ENCODE assay signal across 15 cellular contexts in genomic region chr5:109450129-109450877, GRCh38. TPM values are rescaled to one million over a fixed set of nuclear protein-coding genes. Genes with fewer than 3 reads are reported as not detected.
A peak's percentile ranks its signal among the peaks of the same experiment; 100 is the strongest.
DNase-seq lines count a peak whose midpoint lies in the region; ATAC-seq, FAIRE-seq and TF ChIP-seq lines count a peak whose summit lies in the region.
"Had no signal": no experiment of that assay in that cellular context is flagged by ENCODE, and none has a peak within 500 bp of the region (broad histone marks: within the 10 kb centered on the region; RNA-seq: fewer than 3 reads in every experiment).

No MANE protein-coding gene starts in this region.

- H3K4me3 ChIP-seq in astrocyte (ENCODE audit: insufficient read depth, low read depth, low read length) = no peak overlapping the region
- no peak overlapping the region for H3K4me3 ChIP-seq in neuronal stem cell (ENCODE audit: low read length in 2 of 2)
- H3K4me3 ChIP-seq: BLaER1, gastroesophageal sphincter, GM12878, Peyer's patch had no signal

- no peak for TF ChIP-seq CTCF in astrocyte (IDR thresholded peaks at IDR 0.05; ENCODE audit: insufficient read depth, low read depth, low read length)

- H3K18ac ChIP-seq in neuronal stem cell (ENCODE audit: low read length) = no peak overlapping the region

- H3K9me3 ChIP-seq in astrocyte (ENCODE audit: insufficient read depth, low read depth, low read length) (no peaks in the 10 kb centered on the region), neuronal stem cell (replicated peaks in 1 of 2; ENCODE audit: control insufficient read depth in 2 of 2, insufficient read depth in 1 of 2, low read depth in 1 of 2, low read length in 2 of 2) (peaks cover 0 to 8% of the 10 kb centered on the region in 2 donors)
- H3K9me3 ChIP-seq: BLaER1, gastroesophageal sphincter, Peyer's patch had no signal

- no peak overlapping the region for H3K4me3 Mint-ChIP-seq in astrocyte (ENCODE audit: unreplicated experiment)
- no peak overlapping the region for H3K4me3 Mint-ChIP-seq in stimulated activated naive CD8-positive, alpha-beta T cell treated with anti-CD3 and anti-CD28 coated beads, Interleukin-15, amount 100 ng/mL, for 72 hours
- H3K4me3 Mint-ChIP-seq: type B pancreatic cell had no signal

- H2BK12ac ChIP-seq in neuronal stem cell (ENCODE audit: low read length) = no peak overlapping the region

- WGBS in neuronal stem cell (ENCODE audit: extremely low coverage in 2 of 2, insufficient read length in 2 of 2, insufficient replicate concordance in 1 of 2), 2 donors = no CpG with 5 or more reads among the region's 12 CpGs

- H2AFZ ChIP-seq in astrocyte (ENCODE audit: low read depth, low read length) (peak overlapping the region; percentile 23), neuronal stem cell (ENCODE audit: low read length) (peak overlapping the region; percentile 83)

- H3K23ac ChIP-seq in neuronal stem cell (ENCODE audit: low read depth, low read length, poor library complexity) = no peak overlapping the region

- no peaks in the 10 kb centered on the region for H4K20me1 ChIP-seq in astrocyte (ENCODE audit: insufficient read depth, low read length)
- H4K20me1 ChIP-seq: BLaER1 had no signal

- H3K4ac ChIP-seq in neuronal stem cell (ENCODE audit: low read length) = no peak overlapping the region

- no peak overlapping the region for H2BK5ac ChIP-seq in neuronal stem cell (ENCODE audit: low read length)

- H3K4me1 Mint-ChIP-seq in astrocyte (ENCODE audit: low read depth, unreplicated experiment) = peaks cover 18% of the 10 kb centered on the region
- H3K4me1 Mint-ChIP-seq in stimulated activated naive CD8-positive, alpha-beta T cell treated with anti-CD3 and anti-CD28 coated beads, Interleukin-15, amount 100 ng/mL, for 72 hours = peaks cover 5% of the 10 kb centered on the region

- DNase-seq in astrocyte (ENCODE audit: low read depth) = no peak
- DNase-seq in neuronal stem cell (ENCODE audit: low spot score) = no peak
- no peak for DNase-seq in stimulated activated naive CD8-positive, alpha-beta T cell treated with anti-CD3 and anti-CD28 coated beads, Interleukin-15, amount 100 ng/mL, for 72 hours
- DNase-seq in SK-N-DZ (ENCODE audit: low spot score) = no peak
- DNase-seq: NCI-H345, Peyer's patch had no signal

- no peaks in the 10 kb centered on the region for H3K79me2 ChIP-seq in astrocyte (ENCODE audit: insufficient read depth, low read length)

- H2BK15ac ChIP-seq in neuronal stem cell (ENCODE audit: low read length) = no peak overlapping the region

- no peaks in the 10 kb centered on the region for H3K9me3 Mint-ChIP-seq in astrocyte (ENCODE audit: unreplicated experiment)
- H3K9me3 Mint-ChIP-seq in stimulated activated naive CD8-positive, alpha-beta T cell treated with anti-CD3 and anti-CD28 coated beads, Interleukin-15, amount 100 ng/mL, for 72 hours = no peaks in the 10 kb centered on the region
- H3K9me3 Mint-ChIP-seq: activated naive CD4-positive, alpha-beta T cell treated with anti-CD3 and anti-CD28 coated beads, Interleukin-2, amount 50 U/mL, for 72 hours; type B pancreatic cell had no signal

- H3K9ac ChIP-seq in astrocyte (ENCODE audit: low read length) = no peak overlapping the region
- no peak overlapping the region for H3K9ac ChIP-seq in neuronal stem cell (ENCODE audit: low read depth, low read length, poor library complexity)
- H3K9ac ChIP-seq: BLaER1 had no signal

- no peak overlapping the region for H2BK120ac ChIP-seq in neuronal stem cell (ENCODE audit: low read depth, low read length)

- no peak overlapping the region for H3K27ac ChIP-seq in astrocyte (ENCODE audit: low read depth, low read length)
- H3K27ac ChIP-seq in neuronal stem cell (replicated peaks; ENCODE audit: low read length) = no peak overlapping the region
- H3K27ac ChIP-seq: BLaER1, gastroesophageal sphincter, Peyer's patch had no signal

- H2AK5ac ChIP-seq in neuronal stem cell (ENCODE audit: low read depth, low read length) = no peak overlapping the region

- no peak overlapping the region for H4K8ac ChIP-seq in neuronal stem cell (ENCODE audit: low read depth, low read length)

- H4K91ac ChIP-seq in neuronal stem cell (ENCODE audit: low read depth, low read length, poor library complexity) = no peak overlapping the region

- FAIRE-seq in astrocyte (lab: Jason Lieb, UNC) = no peak
- FAIRE-seq: GM12878, HTR-8/SVneo had no signal

- H3K27me3 ChIP-seq in astrocyte (ENCODE audit: insufficient read depth, low read length) = no peaks in the 10 kb centered on the region
- no peaks in the 10 kb centered on the region for H3K27me3 ChIP-seq in neuronal stem cell (ENCODE audit: control insufficient read depth in 3 of 3, insufficient read depth in 3 of 3, low read depth in 1 of 3, low read length in 3 of 3)
- H3K27me3 ChIP-seq: BLaER1, gastroesophageal sphincter, Peyer's patch had no signal

- H3K4me1 ChIP-seq in astrocyte (ENCODE audit: insufficient read depth, low read length) (peaks cover 17% of the 10 kb centered on the region), neuronal stem cell (ENCODE audit: control insufficient read depth in 2 of 2, insufficient read depth in 1 of 2, low read depth in 1 of 2, low read length in 2 of 2) (peaks cover 3 to 6% of the 10 kb centered on the region in 2 donors)
- H3K4me1 ChIP-seq: BLaER1, Peyer's patch had no signal

- peaks cover 4% of the 10 kb centered on the region for H3K27me3 Mint-ChIP-seq in astrocyte (ENCODE audit: low read depth, unreplicated experiment)
- peaks cover 13% of the 10 kb centered on the region for H3K27me3 Mint-ChIP-seq in stimulated activated naive CD8-positive, alpha-beta T cell treated with anti-CD3 and anti-CD28 coated beads, Interleukin-15, amount 100 ng/mL, for 72 hours
- H3K27me3 Mint-ChIP-seq: type B pancreatic cell had no signal

- H3K36me3 Mint-ChIP-seq in astrocyte (ENCODE audit: low read depth, unreplicated experiment) = no peaks in the 10 kb centered on the region
- H3K36me3 Mint-ChIP-seq: activated naive CD4-positive, alpha-beta T cell treated with anti-CD3 and anti-CD28 coated beads, Interleukin-2, amount 50 U/mL, for 72 hours; type B pancreatic cell had no signal

- no peak overlapping the region for H3K27ac Mint-ChIP-seq in astrocyte (ENCODE audit: unreplicated experiment)
- no peak overlapping the region for H3K27ac Mint-ChIP-seq in stimulated activated naive CD8-positive, alpha-beta T cell treated with anti-CD3 and anti-CD28 coated beads, Interleukin-15, amount 100 ng/mL, for 72 hours
- H3K27ac Mint-ChIP-seq: activated naive CD4-positive, alpha-beta T cell treated with anti-CD3 and anti-CD28 coated beads, Interleukin-2, amount 50 U/mL, for 72 hours; type B pancreatic cell had no signal

- no peaks in the 10 kb centered on the region for H3K79me1 ChIP-seq in neuronal stem cell (ENCODE audit: low read depth, low read length)

- no peaks in the 10 kb centered on the region for H3K36me3 ChIP-seq in astrocyte (ENCODE audit: insufficient read depth, low read length)
- no peaks in the 10 kb centered on the region for H3K36me3 ChIP-seq in neuronal stem cell (replicated peaks in 1 of 2; ENCODE audit: control insufficient read depth in 2 of 2, insufficient read depth in 2 of 2, low read length in 2 of 2)
- H3K36me3 ChIP-seq: BLaER1, gastroesophageal sphincter, Peyer's patch had no signal

- ATAC-seq in GM19023 (IDR thresholded peaks at IDR 0.05; ENCODE audit: unreplicated experiment) = peak; percentile 80
- peak; percentile 57 for ATAC-seq in HG02884 (IDR thresholded peaks at IDR 0.05; ENCODE audit: unreplicated experiment)
- ATAC-seq in GM21360 (IDR thresholded peaks at IDR 0.05; ENCODE audit: unreplicated experiment) = no peak
- no peak for ATAC-seq in stimulated activated naive CD8-positive, alpha-beta T cell treated with anti-CD3 and anti-CD28 coated beads, Interleukin-15, amount 100 ng/mL, for 72 hours
- ATAC-seq: activated naive CD4-positive, alpha-beta T cell treated with anti-CD3 and anti-CD28 coated beads, Interleukin-2, amount 50 U/mL, for 72 hours; gastroesophageal sphincter; GM12878 had no signal

- H3K14ac ChIP-seq in neuronal stem cell (ENCODE audit: low read length) = no peak overlapping the region

- H3K4me2 ChIP-seq in astrocyte (ENCODE audit: low read length) = peak overlapping the region; percentile 5
- no peak overlapping the region for H3K4me2 ChIP-seq in neuronal stem cell (ENCODE audit: insufficient read depth, low read length, poor library complexity, severe bottlenecking)
- H3K4me2 ChIP-seq: BLaER1 had no signal

RNA-seq across cellular contexts. Expression of gene PJA2, which starts 40.5 kb away (rescaled TPM):
- total RNA-seq in astrocyte = 107 and 108 TPM in 2 replicates
- 50.4 TPM for polyA plus RNA-seq in neuronal stem cell (2013, experiment 1 of 2)
- polyA plus RNA-seq in neuronal stem cell (2013, experiment 2 of 2) = 51.3 TPM
- 54.5 and 59.4 TPM in 2 replicates for polyA plus RNA-seq in SK-N-DZ (2014; cell fraction: cytosol; rRNA removed)
- 28.0 and 28.3 TPM in 2 replicates for polyA plus RNA-seq in SK-N-DZ (2014; cell fraction: nucleus; rRNA removed)

Comparison
In these comparisons a context has a peak if more than half of its experiments do, and no peak if none do; other contexts are left out.
1. ATAC-seq: peak in GM19023 (single experiment) and HG02884 (single experiment); none in GM21360 (single experiment) and stimulated activated naive CD8-positive, alpha-beta T cell treated with anti-CD3 and anti-CD28 coated beads, Interleukin-15, amount 100 ng/mL, for 72 hours (single experiment).